ENCODE assay signal across 16 cellular contexts in genomic region chr10:119217937-119218579, GRCh38. TPM values are rescaled to one million over a fixed set of nuclear protein-coding genes. Genes with fewer than 3 reads are reported as not detected.
DNase-seq lines count a peak whose midpoint lies in the region; ATAC-seq, FAIRE-seq and TF ChIP-seq lines count a peak whose summit lies in the region.
"Had no signal": no experiment of that assay in that cellular context is flagged by ENCODE, and none has a peak within 500 bp of the region (broad histone marks: within the 10 kb centered on the region; RNA-seq: fewer than 3 reads in every experiment).

No MANE protein-coding gene starts in this region.

- WGBS in H1 (ENCODE audit: extremely low coverage in 1 of 2, insufficient coverage in 1 of 2, insufficient read length in 1 of 2, insufficient replicate concordance in 2 of 2, low coverage in 1 of 2, low lambda C conversion rate in 2 of 2, missing lambda C conversion rate in 1 of 2), 2 experiments: 75% methylated on average over 5 of the region's 5 CpGs; no CpG with 5 or more reads in 1 of the 2 experiments
- 55 to 66% (median 57%) methylated on average over 5 of the region's 5 CpGs for WGBS in stomach, 5 donors

- intact Hi-C loops in stomach (cut with DNase I; ENCODE audit: low total_unique reads): no loop called here

- H3K79me2 ChIP-seq in H1 (ENCODE audit: control insufficient read depth in 1 of 2, insufficient read depth in 2 of 2, low read length in 2 of 2): no peaks in the 10 kb centered on the region

- H3K4me3 ChIP-seq in H1 (ENCODE audit: extremely low read depth in 1 of 4, insufficient read depth in 2 of 4, low read depth in 3 of 4, low read length in 4 of 4): no peak overlapping the region
- no peak overlapping the region for H3K4me3 ChIP-seq in stomach

- H3K36me3 ChIP-seq in H1 (ENCODE audit: control insufficient read depth in 2 of 4, insufficient read depth in 4 of 4, low read length in 3 of 4) (no peaks in the 10 kb centered on the region), stomach (peaks cover 0 to under 1% (median 0%) of the 10 kb centered on the region in 4 donors)
- H3K36me3 ChIP-seq: BE2C had no signal

- no peaks in the 10 kb centered on the region for H4K20me1 ChIP-seq in H1 (replicated peaks in 1 of 2; ENCODE audit: control insufficient read depth in 1 of 2, insufficient read depth in 2 of 2, low read length in 2 of 2)

- no peak for ATAC-seq in GM21737 (IDR thresholded peaks at IDR 0.05; ENCODE audit: unreplicated experiment)
- ATAC-seq: naive thymus-derived CD8-positive, alpha-beta T cell had no signal

- H3K4ac ChIP-seq in H1 (replicated peaks; ENCODE audit: insufficient read length, low read depth, low read length): no peak overlapping the region

- TF ChIP-seq RAD21 in H1 (IDR thresholded peaks at IDR 0.05 in 1 of 2, conservative IDR thresholded peaks at IDR 0.05 in 1 of 2; ENCODE audit: low read depth in 2 of 2, low read length in 2 of 2): no peak

- no peak overlapping the region for H3K56ac ChIP-seq in H1 (replicated peaks; ENCODE audit: insufficient read length, low read depth, low read length)

- no peaks in the 10 kb centered on the region for H3K23me2 ChIP-seq in H1 (ENCODE audit: low read depth, low read length)

- H3K14ac ChIP-seq in H1 (ENCODE audit: insufficient read length): no peak overlapping the region

- no peak overlapping the region for H2AFZ ChIP-seq in H1 (ENCODE audit: low read length)

- H3K4me2 ChIP-seq in H1 (ENCODE audit: insufficient read depth in 1 of 2, low read depth in 2 of 2, low read length in 2 of 2): no peak overlapping the region; a peak in 1 of 4 replicates

- no peak overlapping the region for H3K23ac ChIP-seq in H1 (ENCODE audit: insufficient read length)

- POLR2A ChIA-PET in H1 (lab: Charles Lee; ENCODE audit: partially characterized antibody): interaction anchor here (0.9 kb wide), 1 partner anchor 11 kb away, joined by 3 read pairs; the partner anchor contains the start of gene GRK5

- no peaks in the 10 kb centered on the region for H3K27me3 Mint-ChIP-seq in activated naive CD8-positive, alpha-beta T cell treated with anti-CD3 and anti-CD28 coated beads for 36 hours
- H3K27me3 Mint-ChIP-seq: activated CD4-positive, alpha-beta memory T cell treated with anti-CD3 and anti-CD28 coated beads, Interleukin-2, amount 10 ng/mL, durations not matched to agents 7 days and 5 days; naive thymus-derived CD8-positive, alpha-beta T cell had no signal

- DNase-seq in NCI-H510A (lab: John Stamatoyannopoulos, UW) (peak; percentile 7), H1 (ENCODE audit: low read depth in 1 of 2, low spot score in 2 of 2) (no peak), iris pigment epithelial cell (ENCODE audit: low read depth) (peak; percentile 63), stomach (no peak), NCI-H1930 (lab: John Stamatoyannopoulos, UW) (no peak)
- DNase-seq in activated naive CD8-positive, alpha-beta T cell treated with anti-CD3 and anti-CD28 coated beads for 36 hours: no peak
- DNase-seq in activated CD8-positive, alpha-beta memory T cell treated with anti-CD3 and anti-CD28 coated beads, Interleukin-2, amount 50 U/mL, for 4 hours: no peak
- DNase-seq: activated CD4-positive, alpha-beta memory T cell treated with anti-CD3 and anti-CD28 coated beads, Interleukin-2, amount 10 ng/mL, durations not matched to agents 7 days and 5 days; BE2C; erythroblast; Karpas-422; naive thymus-derived CD8-positive, alpha-beta T cell had no signal

- H3K9me3 ChIP-seq in H1 (ENCODE audit: insufficient read depth in 2 of 2, low read depth in 1 of 2, low read length in 1 of 2) (no peaks in the 10 kb centered on the region), stomach (no peaks in the 10 kb centered on the region)
- H3K9me3 ChIP-seq: BE2C had no signal

- H3K27ac ChIP-seq in H1 (ENCODE audit: low read depth, low read length) (no peak overlapping the region), stomach (peak overlapping the region in 4 of 5 donors; percentile 35 to 91 (median 84))

- FAIRE-seq in H1 (lab: Jason Lieb, UNC): no peak
- FAIRE-seq: astrocyte had no signal

- peaks cover 2 to 24% (median 11%) of the 10 kb centered on the region in 4 experiments; a peak in 6 of 7 replicates for H3K4me1 ChIP-seq in H1 (replicated peaks in 1 of 4; ENCODE audit: control insufficient read depth in 3 of 4, insufficient read depth in 4 of 4, low read length in 3 of 4)
- peaks cover 37 to 81% (median 64%) of the 10 kb centered on the region in 4 donors for H3K4me1 ChIP-seq in stomach

- H2AK5ac ChIP-seq in H1 (ENCODE audit: low read depth, low read length): no peak overlapping the region

- no peak for TF ChIP-seq EP300 in H1 (IDR thresholded peaks at IDR 0.05; ENCODE audit: borderline replicate concordance in 1 of 2, low read depth in 2 of 2, low read length in 2 of 2)
- TF ChIP-seq EP300 in stomach (IDR thresholded peaks at IDR 0.05): no peak

- H3K79me1 ChIP-seq in H1 (ENCODE audit: low read depth, low read length): no peaks in the 10 kb centered on the region

- H2BK12ac ChIP-seq in H1 (ENCODE audit: low read depth, low read length): no peak overlapping the region

- H4K8ac ChIP-seq in H1 (ENCODE audit: extremely low read depth, insufficient read depth, low read length): no peak overlapping the region

- H3K36me3 Mint-ChIP-seq in activated naive CD8-positive, alpha-beta T cell treated with anti-CD3 and anti-CD28 coated beads for 36 hours: no peaks in the 10 kb centered on the region
- H3K36me3 Mint-ChIP-seq: naive thymus-derived CD8-positive, alpha-beta T cell had no signal

- no peak overlapping the region for H3K18ac ChIP-seq in H1 (ENCODE audit: extremely low read depth, low read length)

- H2BK20ac ChIP-seq in H1 (ENCODE audit: low read length): no peak overlapping the region

- no peaks in the 10 kb centered on the region for H3K9me3 Mint-ChIP-seq in activated naive CD8-positive, alpha-beta T cell treated with anti-CD3 and anti-CD28 coated beads for 36 hours
- H3K9me3 Mint-ChIP-seq: activated CD4-positive, alpha-beta memory T cell treated with anti-CD3 and anti-CD28 coated beads, Interleukin-2, amount 10 ng/mL, durations not matched to agents 7 days and 5 days; activated T-helper 2 cell treated with anti-CD3 and anti-CD28 coated beads, Interferon-gamma antibody, Interleukin-2, Interleukin-4, amounts not matched to agents 10 μg/mL and 5 μg/mL and 100 μg/mL, durations not matched to agents 14 hours and 24 hours and 36 hours; dendritic cell treated with granulocyte-macrophage colony-stimulating factor and Interleukin-4, amounts not matched to agents 40 ng/mL and 50 ng/mL, for 4 days; naive thymus-derived CD8-positive, alpha-beta T cell had no signal

- no peak overlapping the region for H4K5ac ChIP-seq in H1 (ENCODE audit: insufficient read length, low read depth, low read length)

- no peak overlapping the region; the same call in 1 of the 2 replicates for H2BK5ac ChIP-seq in H1 (ENCODE audit: low read depth, low read length)

- no peak overlapping the region for H3K9ac ChIP-seq in H1 (replicated peaks in 1 of 4; ENCODE audit: extremely low read depth in 1 of 4, low read depth in 3 of 4, low read length in 3 of 4)

- H2BK15ac ChIP-seq in H1 (ENCODE audit: low read length): peak overlapping the region; percentile 65; the same call in 1 of the 2 replicates

- peaks cover 0 to 2% (median 0%) of the 10 kb centered on the region in 4 experiments; a peak in 1 of 7 replicates for H3K27me3 ChIP-seq in H1 (replicated peaks in 1 of 4; ENCODE audit: control insufficient read depth in 3 of 4, extremely low read depth in 1 of 4, insufficient read depth in 3 of 4, low read length in 3 of 4)
- H3K27me3 ChIP-seq in stomach: no peaks in the 10 kb centered on the region
- H3K27me3 ChIP-seq: BE2C had no signal

- H3K4me1 Mint-ChIP-seq in activated naive CD8-positive, alpha-beta T cell treated with anti-CD3 and anti-CD28 coated beads for 36 hours: peaks cover 26% of the 10 kb centered on the region

- no peak for TF ChIP-seq POLR2A in H1 (IDR thresholded peaks at IDR 0.05; ENCODE audit: control extremely low read depth in 1 of 2, low read depth in 2 of 2, low read length in 2 of 2)
- TF ChIP-seq POLR2A in stomach (IDR thresholded peaks at IDR 0.05): no peak

- TF ChIP-seq CTCF in H1 (IDR thresholded peaks at IDR 0.05; ENCODE audit: control extremely low read depth in 1 of 3, insufficient read depth in 1 of 3, low read depth in 1 of 3, low read length in 3 of 3): no peak
- TF ChIP-seq CTCF in stomach (IDR thresholded peaks at IDR 0.05): no peak

- no peak overlapping the region for H2BK120ac ChIP-seq in H1 (replicated peaks; ENCODE audit: low read depth, low read length)

- no peak overlapping the region for H4K91ac ChIP-seq in H1 (replicated peaks; ENCODE audit: insufficient read length, low read length)

- no peak overlapping the region for H3K4me3 Mint-ChIP-seq in activated naive CD8-positive, alpha-beta T cell treated with anti-CD3 and anti-CD28 coated beads for 36 hours
- H3K4me3 Mint-ChIP-seq: activated CD4-positive, alpha-beta memory T cell treated with anti-CD3 and anti-CD28 coated beads, Interleukin-2, amount 10 ng/mL, durations not matched to agents 7 days and 5 days; dendritic cell treated with granulocyte-macrophage colony-stimulating factor and Interleukin-4, amounts not matched to agents 40 ng/mL and 50 ng/mL, for 4 days had no signal

- no peak overlapping the region for H3K27ac Mint-ChIP-seq in activated naive CD8-positive, alpha-beta T cell treated with anti-CD3 and anti-CD28 coated beads for 36 hours
- H3K27ac Mint-ChIP-seq: activated CD4-positive, alpha-beta memory T cell treated with anti-CD3 and anti-CD28 coated beads, Interleukin-2, amount 10 ng/mL, durations not matched to agents 7 days and 5 days; activated T-helper 2 cell treated with anti-CD3 and anti-CD28 coated beads, Interferon-gamma antibody, Interleukin-2, Interleukin-4, amounts not matched to agents 10 μg/mL and 5 μg/mL and 100 μg/mL, durations not matched to agents 14 hours and 24 hours and 36 hours; dendritic cell treated with granulocyte-macrophage colony-stimulating factor and Interleukin-4, amounts not matched to agents 40 ng/mL and 50 ng/mL, for 4 days had no signal

- CTCF ChIA-PET in H1 (lab: Charles Lee; ENCODE audit: partially characterized antibody): interaction anchor here (0.6 to 1.7 kb wide), 9 partner anchors 9 to 188 kb away, joined by 3 to 10 read pairs (median 3); partner anchors contain the start of gene GRK5

RNA-seq across cellular contexts. Expression of gene GRK5, which starts 10.7 kb away (rescaled TPM):
- total RNA-seq in H1 (2021; fragmentation: NEBNext Ultra II Directional; extraction: Animal tissue kit (Norgen Biotek cat#: 25700)): 2.4 and 2.5 TPM in 2 replicates
- polyA plus RNA-seq in H1 (2011; rRNA removed) (0.54 and 0.88 TPM in 2 replicates), stomach (10 to 100 TPM; 10.9 to 95.9 (median 61.0) TPM)
- polyA plus RNA-seq in H1 (2011; cell fraction: cytosol; rRNA removed): 1.2 TPM
- 1.1 TPM for polyA plus RNA-seq in H1 (2011; cell fraction: nucleus; rRNA removed)
- 1.2 to 1.5 TPM (median 1.3 TPM) in 4 replicates for polyA plus RNA-seq in H1 (2012, experiment 1 of 2)
- polyA plus RNA-seq in H1 (2012, experiment 2 of 2): 0.56 TPM
- 0.83 TPM for polyA plus RNA-seq in H1 (2013, experiment 1 of 2)
- 0.88 TPM for polyA plus RNA-seq in H1 (2013, experiment 2 of 2)
- 0.85 and 1.1 TPM in 2 replicates for polyA minus RNA-seq in H1 (2011; rRNA and poly(A)+ RNA removed)
- polyA minus RNA-seq in H1 (2011; cell fraction: cytosol; rRNA and poly(A)+ RNA removed): 0.66 TPM
- 0.70 TPM for polyA minus RNA-seq in H1 (2011; cell fraction: nucleus; rRNA and poly(A)+ RNA removed)
- total RNA-seq in stomach: 10 to 100 TPM; 18.1 to 56.2 (median 31.9) TPM
- 10 to 100 TPM; 12.8 TPM for total RNA-seq in activated naive CD8-positive, alpha-beta T cell treated with anti-CD3 and anti-CD28 coated beads for 36 hours

RNA-seq across cellular contexts. Expression of gene PRDX3, which starts 39.4 kb away (rescaled TPM):
- total RNA-seq in H1 (2021; fragmentation: NEBNext Ultra II Directional; extraction: Animal tissue kit (Norgen Biotek cat#: 25700)): 194 and 208 TPM in 2 replicates
- 112 and 201 TPM in 2 replicates for polyA plus RNA-seq in H1 (2011; rRNA removed)
- 259 TPM for polyA plus RNA-seq in H1 (2011; cell fraction: cytosol; rRNA removed)
- 167 TPM for polyA plus RNA-seq in H1 (2011; cell fraction: nucleus; rRNA removed)
- 178 to 208 TPM (median 187 TPM) in 4 replicates for polyA plus RNA-seq in H1 (2012, experiment 1 of 2)
- polyA plus RNA-seq in H1 (2012, experiment 2 of 2): 30.6 TPM
- polyA plus RNA-seq in H1 (2013, experiment 1 of 2): 123 TPM
- polyA plus RNA-seq in H1 (2013, experiment 2 of 2): 123 TPM
- 298 and 349 TPM in 2 replicates for polyA minus RNA-seq in H1 (2011; rRNA and poly(A)+ RNA removed)
- 93.4 TPM for polyA minus RNA-seq in H1 (2011; cell fraction: cytosol; rRNA and poly(A)+ RNA removed)
- 83.8 TPM for polyA minus RNA-seq in H1 (2011; cell fraction: nucleus; rRNA and poly(A)+ RNA removed)
- total RNA-seq in stomach: 100 to 1,000 TPM in 2 of 5 donors, 10 to 100 TPM in 3; 11.9 to 163 (median 91.7) TPM
- polyA plus RNA-seq in stomach: 100 to 1,000 TPM in 2 of 3 donors, 10 to 100 TPM in 1; 88.9 to 146 (median 144) TPM
- 100 to 1,000 TPM; 232 to 249 TPM for total RNA-seq in activated naive CD8-positive, alpha-beta T cell treated with anti-CD3 and anti-CD28 coated beads for 36 hours

RNA-seq across cellular contexts. Expression of gene SFXN4, which starts 52.5 kb away (rescaled TPM):
- total RNA-seq in H1 (2021; fragmentation: NEBNext Ultra II Directional; extraction: Animal tissue kit (Norgen Biotek cat#: 25700)): 21.6 and 24.1 TPM in 2 replicates
- 7.0 and 15.4 TPM in 2 replicates for polyA plus RNA-seq in H1 (2011; rRNA removed)
- polyA plus RNA-seq in H1 (2011; cell fraction: cytosol; rRNA removed): 11.7 TPM
- 10.8 TPM for polyA plus RNA-seq in H1 (2011; cell fraction: nucleus; rRNA removed)
- 15.2 to 18.9 TPM (median 17.0 TPM) in 4 replicates for polyA plus RNA-seq in H1 (2012, experiment 1 of 2)
- 26.9 TPM for polyA plus RNA-seq in H1 (2012, experiment 2 of 2)
- 24.7 TPM for polyA plus RNA-seq in H1 (2013, experiment 1 of 2)
- polyA plus RNA-seq in H1 (2013, experiment 2 of 2): 31.0 TPM
- 16.8 and 20.9 TPM in 2 replicates for polyA minus RNA-seq in H1 (2011; rRNA and poly(A)+ RNA removed)
- polyA minus RNA-seq in H1 (2011; cell fraction: cytosol; rRNA and poly(A)+ RNA removed): 5.3 TPM
- 6.7 TPM for polyA minus RNA-seq in H1 (2011; cell fraction: nucleus; rRNA and poly(A)+ RNA removed)
- total RNA-seq in stomach: 10 to 100 TPM in 4 of 5 donors, 1 to 10 TPM in 1; 2.7 to 72.7 (median 15.8) TPM
- 10 to 100 TPM; 32.4 to 50.6 (median 36.8) TPM for polyA plus RNA-seq in stomach
- total RNA-seq in activated naive CD8-positive, alpha-beta T cell treated with anti-CD3 and anti-CD28 coated beads for 36 hours: 10 to 100 TPM; 63.4 to 63.8 TPM

Comparison
In these comparisons a context has a peak if more than half of its experiments do, and no peak if none do; other contexts are left out.
1. DNase-seq: peak in NCI-H510A (single experiment) and iris pigment epithelial cell (single experiment); none in H1 (0 of 2), stomach (single experiment), activated naive CD8-positive, alpha-beta T cell treated with anti-CD3 and anti-CD28 coated beads for 36 hours (single experiment), activated CD8-positive, alpha-beta memory T cell treated with anti-CD3 and anti-CD28 coated beads, Interleukin-2, amount 50 U/mL, for 4 hours (single experiment) and NCI-H1930 (0 of 2).